9 cellular contexts compared by ENCODE assay signal in the genomic region with DNA sequence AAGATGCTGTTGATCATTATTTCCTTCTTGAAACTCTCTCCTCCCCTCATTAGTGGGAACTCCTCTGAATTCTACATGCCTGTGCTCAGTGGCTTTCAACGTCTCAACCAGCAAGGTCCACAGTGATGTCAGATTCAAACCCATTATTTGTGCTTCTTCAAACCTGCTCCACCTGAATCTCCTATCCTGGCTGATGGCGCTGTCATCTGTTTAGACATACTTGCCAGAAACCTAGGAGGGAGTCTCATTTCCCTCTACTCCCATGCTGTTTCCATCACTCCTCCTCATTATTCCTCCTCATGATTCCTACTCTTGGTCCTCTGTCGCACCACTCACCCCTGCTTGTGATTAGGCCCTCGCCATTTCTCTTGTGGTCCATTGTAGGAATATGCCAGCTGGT. TPM values are rescaled to one million over a fixed set of nuclear protein-coding genes. Genes with fewer than 3 reads are reported as not detected.
A peak's percentile ranks its signal among the peaks of the same experiment; 100 is the strongest.
DNase-seq lines count a peak whose midpoint lies in the region; ATAC-seq and TF ChIP-seq lines count a peak whose summit lies in the region.
"Had no signal": no experiment of that assay in that cellular context is flagged by ENCODE, and none has a peak within 500 bp of the region (broad histone marks: within the 10 kb centered on the region; RNA-seq: fewer than 3 reads in every experiment).

No MANE protein-coding gene starts in this region.

- no peaks in the 10 kb centered on the region for H4K20me1 ChIP-seq in PC-3 (ENCODE audit: low read length)

- CTCF ChIA-PET in CD8-positive, alpha-beta T cell (lab: Charles Lee) = interaction anchor here (1.0 to 2.6 kb wide), 4 partner anchors 11 to 223 kb away, joined by 3 to 17 read pairs (median 3); no protein-coding TSS in a partner anchor
- CTCF ChIA-PET in PC-3 (lab: Charles Lee) = no interaction called here
- CTCF ChIA-PET in WTC11 (lab: Charles Lee) = interaction anchor here (1.3 to 2.0 kb wide), 2 partner anchors 47 to 113 kb away, joined by 5 to 7 read pairs; no protein-coding TSS in a partner anchor
- CTCF ChIA-PET in RWPE1 (lab: Yijun Ruan, JAX) = no interaction called here

- H3F3A ChIP-seq in PC-3 (ENCODE audit: low read length, unreplicated experiment) = no peaks in the 10 kb centered on the region

- H3K36me3 ChIP-seq in CD8-positive, alpha-beta T cell (ENCODE audit: insufficient read depth, low read length) = no peaks in the 10 kb centered on the region
- no peaks in the 10 kb centered on the region for H3K36me3 ChIP-seq in PC-3 (ENCODE audit: low read depth, low read length)
- peaks cover 10% of the 10 kb centered on the region for H3K36me3 ChIP-seq in neutrophil

- BruUV-seq in PC-3 (replicated peaks; lab: Mats Ljungman, UMichigan) = no TSS peak

- H3K27me3 Mint-ChIP-seq in CD8-positive, alpha-beta T cell (ENCODE audit: low read depth) = no peaks in the 10 kb centered on the region
- no peaks in the 10 kb centered on the region for H3K27me3 Mint-ChIP-seq in WTC11 (ENCODE audit: low read depth)

- peaks cover 13% of the 10 kb centered on the region for H3K36me3 Mint-ChIP-seq in CD8-positive, alpha-beta T cell
- no peaks in the 10 kb centered on the region for H3K36me3 Mint-ChIP-seq in WTC11

- no peak for ATAC-seq in CD8-positive, alpha-beta T cell
- ATAC-seq in PC-3 (no peak), GM18519 (IDR thresholded peaks at IDR 0.05; ENCODE audit: low FRiP score, unreplicated experiment) (no peak), WTC11 (no peak)

- H3K4me3 ChIP-seq in CD8-positive, alpha-beta T cell (ENCODE audit: low read depth, low read length) = no peak overlapping the region
- H3K4me3 ChIP-seq in PC-3 (ENCODE audit: low read length) = no peak overlapping the region
- H3K4me3 ChIP-seq in neutrophil (ENCODE audit: low read depth in 1 of 2, low read length in 1 of 2) = peak overlapping the region; percentile 37 to 54

- peaks cover 16% of the 10 kb centered on the region for H3K79me2 ChIP-seq in PC-3 (ENCODE audit: low read length)

- H3K9me3 Mint-ChIP-seq in CD8-positive, alpha-beta T cell = no peaks in the 10 kb centered on the region
- no peaks in the 10 kb centered on the region for H3K9me3 Mint-ChIP-seq in WTC11

- H3K27ac Mint-ChIP-seq in CD8-positive, alpha-beta T cell = peak overlapping the region; percentile 15
- no peak overlapping the region for H3K27ac Mint-ChIP-seq in WTC11

- H3K9ac ChIP-seq in PC-3 (ENCODE audit: low read length) = no peak overlapping the region

- H3K4me1 ChIP-seq in CD8-positive, alpha-beta T cell (ENCODE audit: insufficient read depth, low read length) = peaks cover 43% of the 10 kb centered on the region
- peaks cover 33% of the 10 kb centered on the region for H3K4me1 ChIP-seq in PC-3 (ENCODE audit: insufficient read depth, low read length)
- H3K4me1 ChIP-seq in neutrophil (ENCODE audit: control insufficient read depth in 1 of 2, insufficient read depth in 1 of 2, low read depth in 1 of 2, low read length in 1 of 2) = peaks cover 74 to 80% of the 10 kb centered on the region in 2 experiments

- H3K27me3 ChIP-seq in CD8-positive, alpha-beta T cell (ENCODE audit: insufficient read depth, low read length) = no peaks in the 10 kb centered on the region
- H3K27me3 ChIP-seq in PC-3 (ENCODE audit: low read length) = no peaks in the 10 kb centered on the region
- no peaks in the 10 kb centered on the region for H3K27me3 ChIP-seq in neutrophil

- H2AFZ ChIP-seq in PC-3 (ENCODE audit: low read length) = no peak overlapping the region

- no peak overlapping the region for H3K27ac ChIP-seq in CD8-positive, alpha-beta T cell (ENCODE audit: low read depth, low read length)
- no peak overlapping the region for H3K27ac ChIP-seq in PC-3 (ENCODE audit: low read length)
- H3K27ac ChIP-seq in neutrophil = peak overlapping the region; percentile 95
- H3K27ac ChIP-seq in RWPE1 = no peak overlapping the region

- DNase-seq in CD8-positive, alpha-beta T cell = no peak
- DNase-seq in PC-3 = no peak
- peak; percentile 8 for DNase-seq in dermis blood vessel endothelial cell
- DNase-seq in WTC11 (ENCODE audit: low spot score) = no peak
- no peak for DNase-seq in RWPE1 (ENCODE audit: low spot score)
- no peak for DNase-seq in erythroblast (lab: John Stamatoyannopoulos, UW)
- DNase-seq: DND-41 had no signal

- H3K9me2 ChIP-seq in PC-3 (replicated peaks; ENCODE audit: low read length) = no peaks in the 10 kb centered on the region

- intact Hi-C loops in CD8-positive, alpha-beta T cell (cut with DNase I, micrococcal nuclease) = no loop called here
- intact Hi-C loops in PC-3 (cut with micrococcal nuclease) = loop anchor here (5.0 to 10.0 kb wide), 2 partner anchors 101 to 361 kb away; partner anchors contain the start of gene SMCHD1

- H3K4me2 ChIP-seq in PC-3 (ENCODE audit: low read length) = 0 out of 2 replicates have a peak overlapping the region, but pooled peaks have one; percentile 80

- no peak for TF ChIP-seq POLR2A in erythroblast (IDR thresholded peaks at IDR 0.05; ENCODE audit: low read length)

- no peak for TF ChIP-seq CTCF in CD8-positive, alpha-beta T cell (IDR thresholded peaks at IDR 0.05)
- TF ChIP-seq CTCF in PC-3 (conservative IDR thresholded peaks at IDR 0.05; ENCODE audit: low read depth, low read length) (no peak), neutrophil (IDR thresholded peaks at IDR 0.05) (no peak), WTC11 (IDR thresholded peaks at IDR 0.05) (no peak), RWPE1 (conservative IDR thresholded peaks at IDR 0.05; ENCODE audit: low read depth) (no peak)

- POLR2A ChIA-PET in CD8-positive, alpha-beta T cell (lab: Charles Lee) = interaction anchor here (1.0 to 1.3 kb wide), 2 partner anchors 12 to 30 kb away, joined by 3 to 4 read pairs; no protein-coding TSS in a partner anchor
- POLR2A ChIA-PET in PC-3 (lab: Charles Lee; ENCODE audit: unreplicated experiment) = interaction anchor here (0.5 to 1.0 kb wide), 2 partner anchors 13 to 231 kb away, joined by 3 read pairs; partner anchors contain the start of gene MYL12A
- POLR2A ChIA-PET in WTC11 (lab: Charles Lee) = no interaction called here
- POLR2A ChIA-PET in RWPE1 (lab: Yijun Ruan, JAX; ENCODE audit: low non-redundant PET) = no interaction called here

- H3K4me3 Mint-ChIP-seq in CD8-positive, alpha-beta T cell = peak overlapping the region; percentile 12
- no peak overlapping the region for H3K4me3 Mint-ChIP-seq in WTC11

- H3K4me1 Mint-ChIP-seq in CD8-positive, alpha-beta T cell (ENCODE audit: low read depth) = peaks cover 48% of the 10 kb centered on the region
- H3K4me1 Mint-ChIP-seq in WTC11 = peaks cover 40% of the 10 kb centered on the region

- no peaks in the 10 kb centered on the region for H3K9me3 ChIP-seq in CD8-positive, alpha-beta T cell (ENCODE audit: low read length)
- H3K9me3 ChIP-seq in PC-3 (ENCODE audit: low read length) (no peaks in the 10 kb centered on the region), neutrophil (no peaks in the 10 kb centered on the region)

TF ChIP-seq in WTC11, 78 proteins besides CTCF, POLR2A, EP300 and RAD21 (continues in another document):
- TF ChIP-seq, protein P1, sequence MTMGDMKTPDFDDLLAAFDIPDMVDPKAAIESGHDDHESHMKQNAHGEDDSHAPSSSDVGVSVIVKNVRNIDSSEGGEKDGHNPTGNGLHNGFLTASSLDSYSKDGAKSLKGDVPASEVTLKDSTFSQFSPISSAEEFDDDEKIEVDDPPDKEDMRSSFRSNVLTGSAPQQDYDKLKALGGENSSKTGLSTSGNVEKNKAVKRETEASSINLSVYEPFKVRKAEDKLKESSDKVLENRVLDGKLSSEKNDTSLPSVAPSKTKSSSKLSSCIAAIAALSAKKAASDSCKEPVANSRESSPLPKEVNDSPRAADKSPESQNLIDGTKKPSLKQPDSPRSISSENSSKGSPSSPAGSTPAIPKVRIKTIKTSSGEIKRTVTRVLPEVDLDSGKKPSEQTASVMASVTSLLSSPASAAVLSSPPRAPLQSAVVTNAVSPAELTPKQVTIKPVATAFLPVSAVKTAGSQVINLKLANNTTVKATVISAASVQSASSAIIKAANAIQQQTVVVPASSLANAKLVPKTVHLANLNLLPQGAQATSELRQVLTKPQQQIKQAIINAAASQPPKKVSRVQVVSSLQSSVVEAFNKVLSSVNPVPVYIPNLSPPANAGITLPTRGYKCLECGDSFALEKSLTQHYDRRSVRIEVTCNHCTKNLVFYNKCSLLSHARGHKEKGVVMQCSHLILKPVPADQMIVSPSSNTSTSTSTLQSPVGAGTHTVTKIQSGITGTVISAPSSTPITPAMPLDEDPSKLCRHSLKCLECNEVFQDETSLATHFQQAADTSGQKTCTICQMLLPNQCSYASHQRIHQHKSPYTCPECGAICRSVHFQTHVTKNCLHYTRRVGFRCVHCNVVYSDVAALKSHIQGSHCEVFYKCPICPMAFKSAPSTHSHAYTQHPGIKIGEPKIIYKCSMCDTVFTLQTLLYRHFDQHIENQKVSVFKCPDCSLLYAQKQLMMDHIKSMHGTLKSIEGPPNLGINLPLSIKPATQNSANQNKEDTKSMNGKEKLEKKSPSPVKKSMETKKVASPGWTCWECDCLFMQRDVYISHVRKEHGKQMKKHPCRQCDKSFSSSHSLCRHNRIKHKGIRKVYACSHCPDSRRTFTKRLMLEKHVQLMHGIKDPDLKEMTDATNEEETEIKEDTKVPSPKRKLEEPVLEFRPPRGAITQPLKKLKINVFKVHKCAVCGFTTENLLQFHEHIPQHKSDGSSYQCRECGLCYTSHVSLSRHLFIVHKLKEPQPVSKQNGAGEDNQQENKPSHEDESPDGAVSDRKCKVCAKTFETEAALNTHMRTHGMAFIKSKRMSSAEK (CRISPR knock-in tag; IDR thresholded peaks at IDR 0.05; ENCODE audit: borderline replicate concordance) = no peak
- TF ChIP-seq PREB (CRISPR knock-in tag; IDR thresholded peaks at IDR 0.05; ENCODE audit: borderline replicate concordance) (no peak), PRRX2 (CRISPR knock-in tag; IDR thresholded peaks at IDR 0.05) (no peak), E2F5 (CRISPR knock-in tag; IDR thresholded peaks at IDR 0.05) (no peak)

RNA-seq across cellular contexts. Expression of gene LPIN2, which starts 2.9 kb away (rescaled TPM):
- total RNA-seq in CD8-positive, alpha-beta T cell = 10 to 100 TPM; 50.3 to 50.9 TPM
- total RNA-seq in PC-3 (2014; rRNA removed) = 9.8 and 10.7 TPM in 2 replicates
- 36.9 and 43.3 TPM in 2 replicates for total RNA-seq in dermis blood vessel endothelial cell
- 10.4 to 12.2 TPM (median 11.8 TPM) in 3 replicates for total RNA-seq in WTC11 (2021)

Comparison
In these comparisons a context has a peak if more than half of its experiments do, and no peak if none do; other contexts are left out.
1. H3K4me3 ChIP-seq: peak in neutrophil (2 of 2); none in CD8-positive, alpha-beta T cell (single experiment) and PC-3 (single experiment).
2. CTCF ChIA-PET loops: an anchor here in CD8-positive, alpha-beta T cell (1.0 to 2.6 kb wide) and WTC11 (1.3 to 2.0 kb wide); none called in PC-3 and RWPE1.
3. POLR2A ChIA-PET loops: an anchor here in CD8-positive, alpha-beta T cell (1.0 to 1.3 kb wide) and PC-3 (0.5 to 1.0 kb wide); none called in WTC11 and RWPE1.